ENCODE assay signal across 7 cellular contexts in genomic region chr15:85381850-85382751, GRCh38. TPM values are rescaled to one million over a fixed set of nuclear protein-coding genes. Genes with fewer than 3 reads are reported as not detected.
A peak's percentile ranks its signal among the peaks of the same experiment; 100 is the strongest.
DNase-seq lines count a peak whose midpoint lies in the region; ATAC-seq and TF ChIP-seq lines count a peak whose summit lies in the region.

No MANE protein-coding gene starts in this region.

- peak overlapping the region; percentile 62 for H3K27ac ChIP-seq in right cardiac atrium (ENCODE audit: low read length)

- 54% methylated on average over 10 of the region's 10 CpGs for WGBS in right cardiac atrium

- H3K9me3 Mint-ChIP-seq in stimulated activated memory B cell treated with anti-CD40 and anti-IgM and Interleukin-4, amounts not matched to agents 10 μg/mL and 1 μg/mL and 100 μg/mL, for 72 hours: no peaks in the 10 kb centered on the region

- H3K27me3 ChIP-seq in HAP-1 (ENCODE audit: low read depth): no peaks in the 10 kb centered on the region
- no peaks in the 10 kb centered on the region for H3K27me3 ChIP-seq in right cardiac atrium (ENCODE audit: control insufficient read depth, insufficient read depth)

- no peaks in the 10 kb centered on the region for H3K36me3 ChIP-seq in HAP-1 (replicated peaks)

- H3K9me3 ChIP-seq in HAP-1 (no peaks in the 10 kb centered on the region), right cardiac atrium (ENCODE audit: control insufficient read depth, low read length) (no peaks in the 10 kb centered on the region)

- TF ChIP-seq CTCF in WI38 (IDR thresholded peaks at IDR 0.05; ENCODE audit: low read depth, low read length): no peak

- peak overlapping the region; percentile 96 for H3K27ac Mint-ChIP-seq in stimulated activated memory B cell treated with anti-CD40 and anti-IgM and Interleukin-4, amounts not matched to agents 10 μg/mL and 1 μg/mL and 100 μg/mL, for 72 hours

- peak overlapping the region; percentile 84 for H3K4me3 Mint-ChIP-seq in stimulated activated memory B cell treated with anti-CD40 and anti-IgM and Interleukin-4, amounts not matched to agents 10 μg/mL and 1 μg/mL and 100 μg/mL, for 72 hours

- peaks cover 63% of the 10 kb centered on the region for H3K4me1 Mint-ChIP-seq in stimulated activated memory B cell treated with anti-CD40 and anti-IgM and Interleukin-4, amounts not matched to agents 10 μg/mL and 1 μg/mL and 100 μg/mL, for 72 hours

- ATAC-seq in right cardiac atrium (no peak), HG03521 (IDR thresholded peaks at IDR 0.05; ENCODE audit: unreplicated experiment) (no peak), HG03135 (IDR thresholded peaks at IDR 0.05; ENCODE audit: unreplicated experiment) (no peak)
- no peak for ATAC-seq in stimulated activated memory B cell treated with anti-CD40 and anti-IgM and Interleukin-4, amounts not matched to agents 10 μg/mL and 1 μg/mL and 100 μg/mL, for 72 hours

- peak in 1 of 2 experiments; percentile 18 for DNase-seq in HAP-1 (ENCODE audit: low spot score in 2 of 2)
- no peak for DNase-seq in right cardiac atrium
- DNase-seq in DMS 273 treated with DMSO at 0.1 percent for 48 hours (lab: John Stamatoyannopoulos, UW): no peak

- intact Hi-C loops in right cardiac atrium (cut with DNase I): no loop called here

- H3K4me1 ChIP-seq in HAP-1 (peaks cover 19% of the 10 kb centered on the region), right cardiac atrium (ENCODE audit: control insufficient read depth, insufficient read depth, low read length) (no peaks in the 10 kb centered on the region)

- H3K27me3 Mint-ChIP-seq in stimulated activated memory B cell treated with anti-CD40 and anti-IgM and Interleukin-4, amounts not matched to agents 10 μg/mL and 1 μg/mL and 100 μg/mL, for 72 hours: no peaks in the 10 kb centered on the region

- in situ Hi-C loops in HAP-1 (cut with MboI; ENCODE audit: low sequenced_read_pairs): no loop called here

- H3K4me3 ChIP-seq in HAP-1: peak overlapping the region; percentile 97
- peak overlapping the region; percentile 75 for H3K4me3 ChIP-seq in WI38 (ENCODE audit: low read depth, low read length)
- peak overlapping the region; percentile 93 for H3K4me3 ChIP-seq in right cardiac atrium (ENCODE audit: low read length)

- H3K36me3 Mint-ChIP-seq in stimulated activated memory B cell treated with anti-CD40 and anti-IgM and Interleukin-4, amounts not matched to agents 10 μg/mL and 1 μg/mL and 100 μg/mL, for 72 hours: peaks cover 13% of the 10 kb centered on the region

RNA-seq across cellular contexts. Expression of gene AKAP13, which starts 1.7 kb away (rescaled TPM):
- total RNA-seq in right cardiac atrium: 100 to 1,000 TPM; 250 to 348 (median 260) TPM
- polyA plus RNA-seq in right cardiac atrium: 104 TPM
